Comparison of ENCODE assay signal across 1 cellular context in the genomic region with DNA sequence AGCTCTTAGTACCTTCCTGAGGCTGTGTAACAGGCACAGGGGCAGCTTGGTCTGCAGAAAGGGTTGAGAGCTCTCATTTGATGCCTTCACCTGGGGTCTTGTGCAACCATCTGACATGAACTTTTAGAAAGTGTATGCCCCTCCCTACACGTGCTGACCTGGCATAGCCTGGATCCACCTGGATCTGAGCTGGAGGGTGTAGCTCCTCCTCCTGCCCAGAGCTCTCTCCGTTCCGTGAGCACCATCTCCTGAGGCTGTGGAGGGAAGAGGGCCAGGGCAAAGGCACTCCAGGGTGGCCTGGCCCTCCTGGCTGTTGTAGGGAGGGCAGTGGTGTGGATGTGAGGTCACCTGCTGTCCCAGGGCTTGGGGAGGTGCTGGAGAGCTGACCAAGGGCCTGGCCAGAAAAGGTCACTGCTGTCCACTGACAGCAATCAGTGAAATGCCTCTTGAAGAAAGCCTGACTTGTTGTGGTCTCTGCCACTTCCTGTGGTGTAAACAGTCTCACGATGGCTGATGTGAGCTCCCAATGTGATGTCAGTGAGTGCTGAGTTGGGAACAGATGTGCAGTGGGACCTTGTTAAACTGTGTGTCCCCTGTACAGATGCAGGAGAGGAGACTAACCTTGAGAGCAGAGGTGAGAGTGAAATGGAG.
TF ChIP-seq lines count a peak whose summit lies in the region.

No MANE protein-coding gene starts in this region.

TF ChIP-seq in IMR-90, 13 proteins besides CTCF, POLR2A, EP300 and RAD21 (continued from another document):
- TF ChIP-seq, protein P1, sequence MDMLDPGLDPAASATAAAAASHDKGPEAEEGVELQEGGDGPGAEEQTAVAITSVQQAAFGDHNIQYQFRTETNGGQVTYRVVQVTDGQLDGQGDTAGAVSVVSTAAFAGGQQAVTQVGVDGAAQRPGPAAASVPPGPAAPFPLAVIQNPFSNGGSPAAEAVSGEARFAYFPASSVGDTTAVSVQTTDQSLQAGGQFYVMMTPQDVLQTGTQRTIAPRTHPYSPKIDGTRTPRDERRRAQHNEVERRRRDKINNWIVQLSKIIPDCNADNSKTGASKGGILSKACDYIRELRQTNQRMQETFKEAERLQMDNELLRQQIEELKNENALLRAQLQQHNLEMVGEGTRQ (IDR thresholded peaks at IDR 0.05; ENCODE audit: low read depth, low read length) = no peak
- no peak for TF ChIP-seq CHD1 (IDR thresholded peaks at IDR 0.05; ENCODE audit: low read depth, low read length)
- no peak for TF ChIP-seq NFE2L2 (IDR thresholded peaks at IDR 0.05; ENCODE audit: low read depth, low read length)
- TF ChIP-seq MXI1 (IDR thresholded peaks at IDR 0.05; ENCODE audit: borderline replicate concordance, low read depth, low read length) = no peak
- no peak for TF ChIP-seq FOS (IDR thresholded peaks at IDR 0.05; ENCODE audit: low read depth, low read length)
- TF ChIP-seq RCOR1 (IDR thresholded peaks at IDR 0.05; ENCODE audit: insufficient replicate concordance, low read length) = no peak
- no peak for TF ChIP-seq RFX5 (IDR thresholded peaks at IDR 0.05; ENCODE audit: low read depth, low read length)
- TF ChIP-seq MAZ (IDR thresholded peaks at IDR 0.05; ENCODE audit: borderline replicate concordance, low read depth, low read length) = no peak
- no peak for TF ChIP-seq CEBPB (IDR thresholded peaks at IDR 0.05; ENCODE audit: low read depth, low read length)
- no peak for TF ChIP-seq SMC3 (IDR thresholded peaks at IDR 0.05; ENCODE audit: low read depth, low read length)
- TF ChIP-seq MAFK (IDR thresholded peaks at IDR 0.05; ENCODE audit: low read depth, low read length) = no peak
